15 cellular contexts compared by ENCODE assay signal in the genomic region with DNA sequence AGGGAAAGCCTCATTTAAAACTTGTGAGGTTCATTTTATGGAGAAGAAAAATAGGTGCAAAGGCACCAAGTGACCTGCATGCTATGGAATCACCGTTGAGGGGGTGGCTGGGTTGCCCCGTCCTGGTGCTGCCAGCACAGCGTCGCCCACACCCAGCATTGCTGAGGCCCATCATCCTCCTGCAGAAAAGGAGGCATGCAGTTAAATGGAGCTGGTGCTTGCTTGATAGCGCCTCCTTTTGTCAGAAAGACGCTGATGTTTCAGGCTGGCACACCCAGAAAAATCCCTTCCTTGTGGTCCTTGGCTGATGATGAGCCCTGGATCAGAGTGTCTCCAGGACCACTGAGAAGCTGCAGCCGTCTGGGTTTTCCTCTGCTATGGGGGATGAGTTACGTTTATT. TPM values are rescaled to one million over a fixed set of nuclear protein-coding genes. Genes with fewer than 3 reads are reported as not detected.
DNase-seq lines count a peak whose midpoint lies in the region; ATAC-seq, FAIRE-seq and TF ChIP-seq lines count a peak whose summit lies in the region.
"Had no signal": no experiment of that assay in that cellular context is flagged by ENCODE, and none has a peak within 500 bp of the region (broad histone marks: within the 10 kb centered on the region; RNA-seq: fewer than 3 reads in every experiment).

No MANE protein-coding gene starts in this region.

- ATAC-seq in K562 (peak; percentile 28; the same call in 2 of the 3 replicates), upper lobe of right lung (no peak)
- ATAC-seq: left lung, T-cell had no signal

- no peak for FAIRE-seq in K562 (lab: Jason Lieb, UNC)
- no peak for FAIRE-seq in frontal cortex (lab: Jason Lieb, UNC)
- FAIRE-seq: D721Med, H54 had no signal

- H3K4me3 ChIP-seq in K562, result no peak overlapping the region
- no peak overlapping the region for H3K4me3 ChIP-seq in uterus
- no peak overlapping the region for H3K4me3 ChIP-seq in upper lobe of right lung
- H3K4me3 ChIP-seq: left lung, MG63, upper lobe of left lung had no signal

- no peak overlapping the region for H3K4me3 Mint-ChIP-seq in activated CD4-positive, alpha-beta memory T cell treated with anti-CD3 and anti-CD28 coated beads for 36 hours
- H3K4me3 Mint-ChIP-seq in activated CD4-positive, alpha-beta memory T cell treated with anti-CD3 and anti-CD28 coated beads, Interleukin-2, amount 10 ng/mL, durations not matched to agents 7 days and 5 days, result no peak overlapping the region
- H3K4me3 Mint-ChIP-seq: T-cell had no signal

- TF ChIP-seq POLR2A in K562 (conservative IDR thresholded peaks at IDR 0.05), result no peak
- no peak for TF ChIP-seq POLR2A in uterus (IDR thresholded peaks at IDR 0.05)

- intact Hi-C loops in activated CD4-positive, alpha-beta memory T cell treated with anti-CD3 and anti-CD28 coated beads for 36 hours (cut with micrococcal nuclease), result loop anchor here (10.0 kb wide), 1 partner anchor 152 kb away; no protein-coding TSS in a partner anchor
- intact Hi-C loops in K562 (cut with micrococcal nuclease) (no loop called here), uterus (cut with DNase I; ENCODE audit: low total_unique reads) (no loop called here), upper lobe of right lung (cut with DNase I) (no loop called here)

- DNase-seq in activated CD4-positive, alpha-beta memory T cell treated with anti-CD3 and anti-CD28 coated beads for 36 hours, result peak; percentile 23
- DNase-seq in activated CD4-positive, alpha-beta memory T cell treated with anti-CD3 and anti-CD28 coated beads, Interleukin-2, amount 10 ng/mL, durations not matched to agents 7 days and 5 days, result no peak
- DNase-seq in KBM-7 (peak; percentile 46), K562 (ENCODE audit: extremely low read depth in 1 of 4, low spot score in 3 of 4) (no peak), islet precursor cell (peak; percentile 55), uterus (no peak), frontal cortex (ENCODE audit: low spot score in 2 of 2) (no peak), upper lobe of right lung (no peak)
- DNase-seq: activated CD4-positive, alpha-beta T cell treated with anti-CD3 and anti-CD28 coated beads, Interleukin-2, amount 50 U/mL, for 1 hour; left lung; MG63; T-cell; upper lobe of left lung had no signal

- TF ChIP-seq EP300 in K562 (IDR thresholded peaks at IDR 0.05; ENCODE audit: low read length), result no peak

- H3K4me1 ChIP-seq in K562 (replicated peaks in 1 of 2; ENCODE audit: control insufficient read depth in 2 of 2, insufficient read depth in 2 of 2, low read length in 2 of 2), result peaks cover 0 to 3% of the 10 kb centered on the region in 2 experiments; a peak in 2 of 5 replicates
- H3K4me1 ChIP-seq in uterus, result peaks cover 9 to 10% of the 10 kb centered on the region in 2 donors
- H3K4me1 ChIP-seq in upper lobe of right lung, result peaks cover 15% of the 10 kb centered on the region

- H3K9me3 ChIP-seq in K562 (replicated peaks; ENCODE audit: control insufficient read depth, insufficient read depth, low read depth, low read length), result no peaks in the 10 kb centered on the region
- H3K9me3 ChIP-seq in uterus, result no peaks in the 10 kb centered on the region
- H3K9me3 ChIP-seq in upper lobe of right lung, result no peaks in the 10 kb centered on the region
- H3K9me3 ChIP-seq: left lung, MG63, upper lobe of left lung had no signal

- peak in 1 of 2 experiments; percentile 42; a peak in 1 of 4 replicates for TF ChIP-seq RAD21 in K562 (CRISPR knock-in tag; conservative IDR thresholded peaks at IDR 0.05 in 1 of 2, IDR thresholded peaks at IDR 0.05 in 1 of 2)

- no peaks in the 10 kb centered on the region for H3K27me3 Mint-ChIP-seq in activated CD4-positive, alpha-beta memory T cell treated with anti-CD3 and anti-CD28 coated beads for 36 hours
- H3K27me3 Mint-ChIP-seq in activated CD4-positive, alpha-beta memory T cell treated with anti-CD3 and anti-CD28 coated beads, Interleukin-2, amount 10 ng/mL, durations not matched to agents 7 days and 5 days, result no peaks in the 10 kb centered on the region
- H3K27me3 Mint-ChIP-seq: T-cell had no signal

- WGBS in K562 (ENCODE audit: insufficient coverage, low coverage, missing lambda C conversion rate), result 42% methylated on average over 5 of the region's 8 CpGs

- TF ChIP-seq CTCF in K562 (IDR thresholded peaks at IDR 0.05 in 2 of 3, conservative IDR thresholded peaks at IDR 0.05 in 1 of 3; ENCODE audit: insufficient read depth in 2 of 3, low read depth in 1 of 3, low read length in 3 of 3), result peak; percentile 35 to 43 (median 38); a peak in 5 of 6 replicates
- no peak for TF ChIP-seq CTCF in uterus (IDR thresholded peaks at IDR 0.05)
- no peak for TF ChIP-seq CTCF in upper lobe of right lung (IDR thresholded peaks at IDR 0.05)

- BruUV-seq in K562 (replicated peaks; lab: Mats Ljungman, UMichigan), result no TSS peak

- H4K20me1 ChIP-seq in K562 (replicated peaks; ENCODE audit: control insufficient read depth, insufficient read depth, low read length), result no peaks in the 10 kb centered on the region

- no peaks in the 10 kb centered on the region for H3K79me2 ChIP-seq in K562 (ENCODE audit: control insufficient read depth, insufficient read depth, low read length)

- no peak overlapping the region for H3K9ac ChIP-seq in K562 (ENCODE audit: insufficient read depth in 1 of 2, low read depth in 2 of 2, low read length in 2 of 2)

- H3K4me2 ChIP-seq in K562 (ENCODE audit: insufficient read depth, low read length), result no peak overlapping the region

- peaks cover 39% of the 10 kb centered on the region for H3K4me1 Mint-ChIP-seq in activated CD4-positive, alpha-beta memory T cell treated with anti-CD3 and anti-CD28 coated beads for 36 hours (ENCODE audit: low read depth)
- peaks cover 23% of the 10 kb centered on the region for H3K4me1 Mint-ChIP-seq in activated CD4-positive, alpha-beta memory T cell treated with anti-CD3 and anti-CD28 coated beads, Interleukin-2, amount 10 ng/mL, durations not matched to agents 7 days and 5 days

- CTCF ChIA-PET in activated CD4-positive, alpha-beta memory T cell treated with anti-CD3 and anti-CD28 coated beads for 36 hours (lab: Charles Lee), result interaction anchor here (1.0 to 2.4 kb wide), 2 partner anchors 30 to 314 kb away, joined by 3 to 6 read pairs; no protein-coding TSS in a partner anchor
- CTCF ChIA-PET in activated CD4-positive, alpha-beta memory T cell treated with anti-CD3 and anti-CD28 coated beads, Interleukin-2, amount 10 ng/mL, durations not matched to agents 7 days and 5 days (lab: Charles Lee), result no interaction called here
- CTCF ChIA-PET in K562 (lab: Yijun Ruan, JAX; ENCODE audit: low intra/inter-chr PET ratio), result interaction anchor here (0.6 to 1.7 kb wide), 2 partner anchors 332 to 355 kb away, joined by 3 to 7 read pairs; no protein-coding TSS in a partner anchor

- peaks cover 2% of the 10 kb centered on the region for H3K36me3 Mint-ChIP-seq in activated CD4-positive, alpha-beta memory T cell treated with anti-CD3 and anti-CD28 coated beads for 36 hours
- H3K36me3 Mint-ChIP-seq in activated CD4-positive, alpha-beta memory T cell treated with anti-CD3 and anti-CD28 coated beads, Interleukin-2, amount 10 ng/mL, durations not matched to agents 7 days and 5 days (ENCODE audit: low read depth), result peaks cover 12% of the 10 kb centered on the region

- H3K9me3 Mint-ChIP-seq in activated CD4-positive, alpha-beta memory T cell treated with anti-CD3 and anti-CD28 coated beads for 36 hours, result no peaks in the 10 kb centered on the region
- H3K9me3 Mint-ChIP-seq in activated CD4-positive, alpha-beta memory T cell treated with anti-CD3 and anti-CD28 coated beads, Interleukin-2, amount 10 ng/mL, durations not matched to agents 7 days and 5 days, result no peaks in the 10 kb centered on the region
- H3K9me3 Mint-ChIP-seq: T-cell had no signal

- no peaks in the 10 kb centered on the region for H3K9me1 ChIP-seq in K562 (ENCODE audit: control insufficient read depth, insufficient read depth, low read length)

- no peak overlapping the region for H2AFZ ChIP-seq in K562 (ENCODE audit: low read depth, low read length)

- no peak overlapping the region for H3K27ac Mint-ChIP-seq in activated CD4-positive, alpha-beta memory T cell treated with anti-CD3 and anti-CD28 coated beads for 36 hours
- no peak overlapping the region for H3K27ac Mint-ChIP-seq in activated CD4-positive, alpha-beta memory T cell treated with anti-CD3 and anti-CD28 coated beads, Interleukin-2, amount 10 ng/mL, durations not matched to agents 7 days and 5 days

- in situ Hi-C loops in KBM-7 (cut with MboI; ENCODE audit: low pct_unique_long_range_greater_than_20kb, low sequenced_read_pairs) (no loop called here), K562 (cut with MboI) (no loop called here)

- POLR2A ChIA-PET in activated CD4-positive, alpha-beta memory T cell treated with anti-CD3 and anti-CD28 coated beads for 36 hours (lab: Charles Lee), result no interaction called here
- POLR2A ChIA-PET in activated CD4-positive, alpha-beta memory T cell treated with anti-CD3 and anti-CD28 coated beads, Interleukin-2, amount 10 ng/mL, durations not matched to agents 7 days and 5 days (lab: Charles Lee), result no interaction called here
- POLR2A ChIA-PET in K562 (lab: Yijun Ruan, JAX), result interaction anchor here (0.7 kb wide), 1 partner anchor 189 kb away, joined by 3 read pairs; no protein-coding TSS in a partner anchor

- no peaks in the 10 kb centered on the region for H3K36me3 ChIP-seq in K562 (ENCODE audit: control insufficient read depth, insufficient read depth, low read length)
- no peaks in the 10 kb centered on the region for H3K36me3 ChIP-seq in uterus
- peaks cover 4% of the 10 kb centered on the region for H3K36me3 ChIP-seq in upper lobe of right lung

- H3K27ac ChIP-seq in K562 (ENCODE audit: extremely low read depth, low read depth, low read length) (no peak overlapping the region), uterus (peak overlapping the region in 1 of 2 donors; percentile 92), upper lobe of right lung (no peak overlapping the region)
- H3K27ac ChIP-seq: left lung, upper lobe of left lung had no signal

- H3K27me3 ChIP-seq in K562 (ENCODE audit: control insufficient read depth in 2 of 2, insufficient read depth in 2 of 2, low read length in 2 of 2), result no peaks in the 10 kb centered on the region
- H3K27me3 ChIP-seq in uterus, result no peaks in the 10 kb centered on the region
- no peaks in the 10 kb centered on the region for H3K27me3 ChIP-seq in upper lobe of right lung
- H3K27me3 ChIP-seq: left lung, MG63, upper lobe of left lung had no signal

RNA-seq across cellular contexts. Expression of a gene that starts 36.9 kb away (rescaled TPM):
- 1 to 10 TPM; 6.7 to 7.0 TPM for total RNA-seq in activated CD4-positive, alpha-beta memory T cell treated with anti-CD3 and anti-CD28 coated beads for 36 hours
- total RNA-seq in activated CD4-positive, alpha-beta memory T cell treated with anti-CD3 and anti-CD28 coated beads, Interleukin-2, amount 10 ng/mL, durations not matched to agents 7 days and 5 days, result 1 to 10 TPM; 5.0 to 6.4 TPM
- 1.9 and 3.0 TPM in 2 replicates for total RNA-seq in K562 (2011; cell fraction: chromatin; rRNA removed; ENCODE audit: low replicate concordance)
- 1.0 and 1.2 TPM in 2 replicates for total RNA-seq in K562 (2011; cell fraction: nucleolus; rRNA removed)
- total RNA-seq in K562 (2011; cell fraction: nucleoplasm; rRNA removed), result 2.5 TPM in 2 replicates
- 0.94 and 1.8 TPM in 2 replicates for total RNA-seq in K562 (2014; rRNA removed)
- 0.77 and 1.5 TPM in 2 replicates for total RNA-seq in K562 (2014; rRNA removed; fragmentation: Illumina TruSeq; extraction: Trizol)
- total RNA-seq in K562 (2015; rRNA removed; fragmentation: Illumina TruSeq; extraction: Trizol), result 0.76 and 1.5 TPM in 2 replicates
- total RNA-seq in K562 (2021), result 1.1 and 1.2 TPM in 2 replicates
- 2.4 and 2.7 TPM in 2 replicates for polyA plus RNA-seq in K562 (2011; rRNA removed)
- 1.2 and 1.4 TPM in 2 replicates for polyA plus RNA-seq in K562 (2011; cell fraction: cytosol; rRNA removed)
- polyA plus RNA-seq in K562 (2011; cell fraction: nucleus; rRNA removed), result 3.3 and 4.5 TPM in 2 replicates
- 2.3 and 2.4 TPM in 2 replicates for polyA plus RNA-seq in K562 (2012)
- polyA plus RNA-seq in K562 (2014; fragmentation: Illumina TruSeq; extraction: Trizol), result 0.93 and 0.98 TPM in 2 replicates
- under 1 TPM; 0.62 to 0.69 TPM for polyA plus RNA-seq in K562 (2014; fragmentation: Nextera tagmentation; extraction: Ambion mirVana)
- 0.82 and 1.1 TPM in 2 replicates for polyA plus RNA-seq in K562 (2014; rRNA removed)
- 0.88 and 1.7 TPM in 2 replicates for polyA minus RNA-seq in K562 (2011; rRNA and poly(A)+ RNA removed)
- not detected in 2 replicates for polyA minus RNA-seq in K562 (2011; cell fraction: cytosol; rRNA and poly(A)+ RNA removed)
- polyA minus RNA-seq in K562 (2011; cell fraction: nucleus; rRNA and poly(A)+ RNA removed), result 1.5 and 2.3 TPM in 2 replicates
- total RNA-seq in uterus, result 10 to 100 TPM in 1 of 4 donors, 1 to 10 TPM in 3; 5.4 to 18.8 (median 8.5) TPM
- total RNA-seq in frontal cortex, result 7.3 TPM
- total RNA-seq in upper lobe of right lung, result 14.9 TPM

Comparison
In these comparisons a context has a peak if more than half of its experiments do, and no peak if none do; other contexts are left out.
1. DNase-seq: peak in activated CD4-positive, alpha-beta memory T cell treated with anti-CD3 and anti-CD28 coated beads for 36 hours (single experiment), KBM-7 (single experiment) and islet precursor cell (single experiment); none in activated CD4-positive, alpha-beta memory T cell treated with anti-CD3 and anti-CD28 coated beads, Interleukin-2, amount 10 ng/mL, durations not matched to agents 7 days and 5 days (single experiment), K562 (0 of 4), uterus (0 of 2), frontal cortex (0 of 2) and upper lobe of right lung (single experiment).
2. CTCF ChIP-seq: peak in K562 (3 of 3); none in uterus (0 of 4) and upper lobe of right lung (single experiment).